Comparison of ENCODE assay signal across 9 cellular contexts in genomic region chr4:36187723-36188333, GRCh38.
DNase-seq lines count a peak whose midpoint lies in the region; ATAC-seq and TF ChIP-seq lines count a peak whose summit lies in the region.
"Had no signal": no experiment of that assay in that cellular context is flagged by ENCODE, and none has a peak within 500 bp of the region (broad histone marks: within the 10 kb centered on the region; RNA-seq: fewer than 3 reads in every experiment).

No MANE protein-coding gene starts in this region.

- no peak overlapping the region for H3K27ac Mint-ChIP-seq in nephron progenitor cell
- H3K27ac Mint-ChIP-seq: activated B cell treated with CpG ODN at 0.5 μM for 24 hours had no signal

- no peak overlapping the region for H3K4me3 Mint-ChIP-seq in nephron progenitor cell
- H3K4me3 Mint-ChIP-seq: activated B cell treated with CpG ODN at 0.5 μM for 24 hours had no signal

- TF ChIP-seq CTCF in brain microvascular endothelial cell (IDR thresholded peaks at IDR 0.05; ENCODE audit: low read depth, low read length, missing control alignments): peak; percentile 71
- peak; percentile 61 for TF ChIP-seq CTCF in nephron progenitor cell (IDR thresholded peaks at IDR 0.05)

- H3K36me3 ChIP-seq in brain microvascular endothelial cell (replicated peaks): no peaks in the 10 kb centered on the region

- no peaks in the 10 kb centered on the region for H3K9me3 Mint-ChIP-seq in nephron progenitor cell
- H3K9me3 Mint-ChIP-seq: activated B cell treated with CpG ODN at 0.5 μM for 24 hours had no signal

- no peaks in the 10 kb centered on the region for H3K27me3 ChIP-seq in brain microvascular endothelial cell (replicated peaks)

- H3K4me1 Mint-ChIP-seq in nephron progenitor cell: no peaks in the 10 kb centered on the region

- H3K4me3 ChIP-seq in brain microvascular endothelial cell (ENCODE audit: low read depth, low read length): no peak overlapping the region

- H3K27me3 Mint-ChIP-seq in nephron progenitor cell (ENCODE audit: low read depth, poor library complexity): peaks cover 4% of the 10 kb centered on the region
- H3K27me3 Mint-ChIP-seq: activated B cell treated with CpG ODN at 0.5 μM for 24 hours had no signal

- in situ Hi-C loops in brain microvascular endothelial cell (cut with HindIII; ENCODE audit: low pct_ligation_motif_present, low sequenced_read_pairs): no loop called here

- H3K36me3 Mint-ChIP-seq in nephron progenitor cell (ENCODE audit: low read depth): no peaks in the 10 kb centered on the region

- H3K27ac ChIP-seq in brain microvascular endothelial cell: no peak overlapping the region

- DNase-seq in NCI-H510A treated with DMSO at 0.1 percent for 48 hours (lab: John Stamatoyannopoulos, UW) (peak; percentile 4), NCI-H510A (lab: John Stamatoyannopoulos, UW) (no peak), MV-4-11 (lab: John Stamatoyannopoulos, UW) (peak; percentile 24), brain microvascular endothelial cell (peak; percentile 4), nephron progenitor cell (peak; percentile 5), foreskin melanocyte (no peak)
- DNase-seq: activated B cell treated with CpG ODN at 0.5 μM for 24 hours had no signal

- ATAC-seq in GM21825 (IDR thresholded peaks at IDR 0.05; ENCODE audit: unreplicated experiment): no peak
- ATAC-seq in HG03521 (IDR thresholded peaks at IDR 0.05; ENCODE audit: unreplicated experiment): no peak

Comparison
In these comparisons a context has a peak if more than half of its experiments do, and no peak if none do; other contexts are left out.
1. DNase-seq: peak in NCI-H510A treated with DMSO at 0.1 percent for 48 hours (single experiment), MV-4-11 (single experiment), brain microvascular endothelial cell (single experiment) and nephron progenitor cell (single experiment); none in NCI-H510A (single experiment) and foreskin melanocyte (single experiment).